Comparison of ENCODE assay signal across 23 cellular contexts in the genomic region with DNA sequence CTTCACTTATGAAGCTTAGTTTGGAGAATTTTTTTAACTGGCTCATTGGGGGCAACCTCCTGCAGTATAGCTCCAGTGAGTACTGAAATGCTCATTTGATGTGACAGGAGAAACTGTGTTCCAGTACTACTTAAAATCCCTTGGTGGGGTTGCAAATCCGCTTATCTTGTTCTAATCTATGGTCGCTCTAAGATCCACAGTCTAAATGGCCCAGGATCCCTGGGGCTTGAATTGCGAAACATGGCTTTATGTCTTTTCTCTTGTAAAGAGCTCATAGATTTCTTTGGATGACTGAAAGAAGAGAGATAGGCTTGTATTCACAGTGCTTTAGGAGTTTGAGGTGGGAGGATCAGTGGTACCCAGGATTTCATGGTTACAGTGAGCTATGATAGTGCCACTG. TPM values are rescaled to one million over a fixed set of nuclear protein-coding genes. Genes with fewer than 3 reads are reported as not detected.
"Had no signal": no experiment of that assay in that cellular context is flagged by ENCODE, and none has a peak within 500 bp of the region (broad histone marks: within the 10 kb centered on the region; RNA-seq: fewer than 3 reads in every experiment).

No MANE protein-coding gene starts in this region.

- H3K9me3 ChIP-seq: gastroesophageal sphincter, ovary, psoas muscle, thoracic aorta, upper lobe of left lung had no signal

- H3K27me3 ChIP-seq: gastroesophageal sphincter, heart left ventricle, ovary, upper lobe of left lung had no signal

- ATAC-seq: activated CD8-positive, alpha-beta T cell treated with anti-CD3 and anti-CD28 coated beads for 36 hours; esophagus mucosa; gastroesophageal sphincter; heart left ventricle; naive thymus-derived CD4-positive, alpha-beta T cell; psoas muscle; sciatic nerve; stimulated activated naive B cell treated with anti-CD40 and anti-IgM and Interleukin-4, amounts not matched to agents 10 μg/mL and 1 μg/mL and 100 μg/mL, for 72 hours; T-cell had no signal

- H3K4me1 ChIP-seq: heart left ventricle, left ventricle myocardium inferior, psoas muscle, upper lobe of left lung had no signal

- H3K27ac ChIP-seq: coronary artery, gastroesophageal sphincter, heart left ventricle, left ventricle myocardium inferior, ovary, psoas muscle, thoracic aorta, upper lobe of left lung had no signal

- H3K4me3 ChIP-seq: coronary artery, gastroesophageal sphincter, heart left ventricle, left ventricle myocardium inferior, ovary, psoas muscle, thoracic aorta, upper lobe of left lung had no signal

- H3K36me3 ChIP-seq: gastroesophageal sphincter, heart left ventricle, left ventricle myocardium inferior, ovary, thoracic aorta, upper lobe of left lung had no signal

- DNase-seq: activated CD4-positive, alpha-beta T cell treated with anti-CD3 and anti-CD28 coated beads, Interleukin-2, amount 10 ng/mL, durations not matched to agents 24 days and 14 days; activated CD8-positive, alpha-beta T cell treated with anti-CD3 and anti-CD28 coated beads for 36 hours; activated naive CD4-positive, alpha-beta T cell treated with Interleukin-2 at 50 U/mL for 16 hours; activated naive CD8-positive, alpha-beta T cell treated with anti-CD3 and anti-CD28 coated beads, Interleukin-2, amount 10 ng/mL, durations not matched to agents 7 days and 5 days; activated T-cell treated with anti-CD3 and anti-CD28 coated beads, Interleukin-2, amount 50 U/mL, for 24 hours; aorta; effector CD4-positive, alpha-beta T cell; heart left ventricle; kidney glomerular epithelial cell; left ventricle myocardium inferior; mammary epithelial cell; naive thymus-derived CD4-positive, alpha-beta T cell; ovary; psoas muscle; stimulated activated naive B cell treated with anti-CD40 and anti-IgM and Interleukin-4, amounts not matched to agents 10 μg/mL and 1 μg/mL and 100 μg/mL, for 72 hours; T-cell; upper lobe of left lung had no signal

RNA-seq across cellular contexts. Expression of a gene that starts 52.7 kb away (rescaled TPM):
- total RNA-seq: activated CD4-positive, alpha-beta T cell treated with anti-CD3 and anti-CD28 coated beads, Interleukin-2, amount 10 ng/mL, durations not matched to agents 24 days and 14 days; activated CD8-positive, alpha-beta T cell treated with anti-CD3 and anti-CD28 coated beads for 36 hours; activated naive CD8-positive, alpha-beta T cell treated with anti-CD3 and anti-CD28 coated beads, Interleukin-2, amount 10 ng/mL, durations not matched to agents 7 days and 5 days; activated T-helper 2 cell treated with anti-CD3 and anti-CD28 coated beads, Interferon-gamma antibody, Interleukin-2, Interleukin-4, amounts not matched to agents 10 μg/mL and 5 μg/mL and 100 μg/mL, durations not matched to agents 14 hours and 24 hours and 36 hours; naive thymus-derived CD4-positive, alpha-beta T cell had no signal
- polyA plus RNA-seq: naive thymus-derived CD4-positive, alpha-beta T cell had no signal
